Comparison of ENCODE assay signal across 8 cellular contexts in genomic region chr1:52053862-52054261, GRCh38. TPM values are rescaled to one million over a fixed set of nuclear protein-coding genes. Genes with fewer than 3 reads are reported as not detected.
DNase-seq lines count a peak whose midpoint lies in the region; ATAC-seq and TF ChIP-seq lines count a peak whose summit lies in the region.

No MANE protein-coding gene starts in this region.

- CTCF ChIA-PET in activated CD4-positive, alpha-beta T cell treated with anti-CD3 and anti-CD28 coated beads for 36 hours (lab: Charles Lee): interaction anchor here (0.6 kb wide), 1 partner anchor 446 kb away, joined by 3 read pairs; no protein-coding TSS in a partner anchor

- intact Hi-C loops in activated CD4-positive, alpha-beta T cell treated with anti-CD3 and anti-CD28 coated beads for 36 hours (cut with DNase I, micrococcal nuclease): loop anchor here (2.0 to 10.0 kb wide), 3 partner anchors 351 to 1785 kb away; partner anchors contain the start of genes NDC1 (in 1 of the 2), ORC1 (in 1 of the 2) and PRPF38A (in 1 of the 2)

- H3K27me3 Mint-ChIP-seq in activated CD4-positive, alpha-beta T cell treated with anti-CD3 and anti-CD28 coated beads for 36 hours: no peaks in the 10 kb centered on the region
- no peaks in the 10 kb centered on the region for H3K27me3 Mint-ChIP-seq in T-helper 17 cell

- no peak for DNase-seq in activated CD4-positive, alpha-beta T cell treated with anti-CD3 and anti-CD28 coated beads for 36 hours
- no peak for DNase-seq in activated CD4-positive, alpha-beta T cell treated with anti-CD3 and anti-CD28 coated beads for 1 hour
- DNase-seq in T-helper 17 cell (no peak), fibroblast of the aortic adventitia (ENCODE audit: low read depth) (no peak), CD1c-positive myeloid dendritic cell (ENCODE audit: extremely low spot score) (no peak), A172 (ENCODE audit: low spot score) (no peak), UCSD-AML1 (lab: John Stamatoyannopoulos, UW; ENCODE audit: unreplicated experiment) (no peak)

- no peaks in the 10 kb centered on the region for H3K9me3 Mint-ChIP-seq in activated CD4-positive, alpha-beta T cell treated with anti-CD3 and anti-CD28 coated beads for 36 hours (ENCODE audit: low read depth)

- H3K36me3 Mint-ChIP-seq in activated CD4-positive, alpha-beta T cell treated with anti-CD3 and anti-CD28 coated beads for 36 hours (ENCODE audit: low read depth): peaks cover 29% of the 10 kb centered on the region
- peaks cover 2% of the 10 kb centered on the region for H3K36me3 Mint-ChIP-seq in T-helper 17 cell (ENCODE audit: low read depth)

- H3K4me1 ChIP-seq in skeletal muscle satellite cell (ENCODE audit: control insufficient read depth, insufficient read depth, low read length): peaks cover 28% of the 10 kb centered on the region

- POLR2A ChIA-PET in activated CD4-positive, alpha-beta T cell treated with anti-CD3 and anti-CD28 coated beads for 36 hours (lab: Charles Lee): no interaction called here

- no peak for TF ChIP-seq CTCF in fibroblast of the aortic adventitia (IDR thresholded peaks at IDR 0.05; ENCODE audit: insufficient read depth, low read length)

- H3K27me3 ChIP-seq in skeletal muscle satellite cell (ENCODE audit: control insufficient read depth, insufficient read depth, low read length): no peaks in the 10 kb centered on the region

- H3K4me3 ChIP-seq in fibroblast of the aortic adventitia (ENCODE audit: low read depth, low read length): peak overlapping the region; percentile 98
- H3K4me3 ChIP-seq in skeletal muscle satellite cell (ENCODE audit: low read length): peak overlapping the region; percentile 97

- H3K4me2 ChIP-seq in skeletal muscle satellite cell (ENCODE audit: low read length): peak overlapping the region; percentile 96

- no peaks in the 10 kb centered on the region for H3K9me3 ChIP-seq in T-helper 17 cell (ENCODE audit: control insufficient read depth, low read length, poor library complexity, severe bottlenecking)
- H3K9me3 ChIP-seq in skeletal muscle satellite cell (replicated peaks; ENCODE audit: low read length): no peaks in the 10 kb centered on the region

- peaks cover 39% of the 10 kb centered on the region for H3K4me1 Mint-ChIP-seq in activated CD4-positive, alpha-beta T cell treated with anti-CD3 and anti-CD28 coated beads for 36 hours
- H3K4me1 Mint-ChIP-seq in T-helper 17 cell: peaks cover 36% of the 10 kb centered on the region

- peak overlapping the region; percentile 94 for H3K9ac ChIP-seq in skeletal muscle satellite cell (ENCODE audit: low read depth, low read length)

- peak overlapping the region; percentile 91 for H3K4me3 Mint-ChIP-seq in activated CD4-positive, alpha-beta T cell treated with anti-CD3 and anti-CD28 coated beads for 36 hours
- peak overlapping the region; percentile 98 for H3K4me3 Mint-ChIP-seq in T-helper 17 cell

- peaks cover 7% of the 10 kb centered on the region for H3K36me3 ChIP-seq in skeletal muscle satellite cell (ENCODE audit: insufficient read depth, low read length)

- no peak for ATAC-seq in activated CD4-positive, alpha-beta T cell treated with anti-CD3 and anti-CD28 coated beads for 36 hours
- ATAC-seq in T-helper 17 cell: no peak

- H3K27ac Mint-ChIP-seq in activated CD4-positive, alpha-beta T cell treated with anti-CD3 and anti-CD28 coated beads for 36 hours: peak overlapping the region; percentile 61
- H3K27ac Mint-ChIP-seq in T-helper 17 cell: peak overlapping the region; percentile 94

RNA-seq across cellular contexts. Expression of gene TXNDC12, which starts 1.1 kb away (rescaled TPM):
- 10 to 100 TPM; 21.9 to 31.5 TPM for total RNA-seq in activated CD4-positive, alpha-beta T cell treated with anti-CD3 and anti-CD28 coated beads for 36 hours
- total RNA-seq in T-helper 17 cell: 10 to 100 TPM; 23.1 to 24.4 TPM
- total RNA-seq in fibroblast of the aortic adventitia (ENCODE audit: low replicate concordance): 44.2 and 58.8 TPM in 2 replicates
- total RNA-seq in skeletal muscle satellite cell (2012; rRNA removed): 46.9 and 53.5 TPM in 2 replicates
- total RNA-seq in A172 (2014; rRNA removed; shearing (Covaris generic)): 48.3 and 50.6 TPM in 2 replicates

RNA-seq across cellular contexts. Expression of gene BTF3L4, which starts 2.2 kb away (rescaled TPM):
- 10 to 100 TPM; 33.8 to 37.8 TPM for total RNA-seq in activated CD4-positive, alpha-beta T cell treated with anti-CD3 and anti-CD28 coated beads for 36 hours
- total RNA-seq in T-helper 17 cell (10 to 100 TPM; 33.6 to 40.6 TPM), fibroblast of the aortic adventitia (ENCODE audit: low replicate concordance) (28.4 and 109 TPM in 2 replicates)
- total RNA-seq in skeletal muscle satellite cell (2012; rRNA removed): 57.7 and 64.1 TPM in 2 replicates
- total RNA-seq in A172 (2014; rRNA removed; shearing (Covaris generic)): 62.7 and 72.4 TPM in 2 replicates

RNA-seq across cellular contexts. Expression of gene KTI12, which starts 20.3 kb away (rescaled TPM):
- 10 to 100 TPM in 1 of 2 experiments, 1 to 10 TPM in 1; 7.6 to 12.3 TPM for total RNA-seq in activated CD4-positive, alpha-beta T cell treated with anti-CD3 and anti-CD28 coated beads for 36 hours
- 10 to 100 TPM; 19.9 to 23.2 TPM for total RNA-seq in T-helper 17 cell
- 8.5 and 12.7 TPM in 2 replicates for total RNA-seq in fibroblast of the aortic adventitia (ENCODE audit: low replicate concordance)
- total RNA-seq in skeletal muscle satellite cell (2012; rRNA removed): 16.2 and 17.2 TPM in 2 replicates
- 6.8 and 8.2 TPM in 2 replicates for total RNA-seq in A172 (2014; rRNA removed; shearing (Covaris generic))
